26 cellular contexts compared by ENCODE assay signal in the genomic region with DNA sequence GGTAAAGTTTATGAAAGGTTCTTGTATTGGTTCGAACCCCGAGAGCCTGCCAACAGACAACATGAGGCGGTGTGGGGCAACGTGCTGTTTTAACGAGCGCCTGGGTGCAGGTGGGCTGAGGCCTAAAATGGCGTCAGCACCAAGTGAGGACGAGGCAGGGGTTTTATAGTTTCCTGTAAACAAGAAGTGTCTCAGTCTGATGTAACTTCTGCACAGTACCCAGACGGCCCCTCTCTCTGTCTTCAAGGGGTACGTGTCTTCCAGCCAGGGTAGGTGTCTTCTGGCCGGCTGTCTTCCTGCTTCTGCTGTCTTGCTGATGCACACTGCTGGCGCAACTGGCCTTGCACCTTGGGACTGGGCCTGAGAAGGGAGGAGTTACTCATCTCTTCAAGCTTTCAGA. TPM values are rescaled to one million over a fixed set of nuclear protein-coding genes. Genes with fewer than 3 reads are reported as not detected.
DNase-seq lines count a peak whose midpoint lies in the region; ATAC-seq and TF ChIP-seq lines count a peak whose summit lies in the region.
"Had no signal": no experiment of that assay in that cellular context is flagged by ENCODE, and none has a peak within 500 bp of the region (broad histone marks: within the 10 kb centered on the region; RNA-seq: fewer than 3 reads in every experiment).

No MANE protein-coding gene starts in this region.

- H3K36me3 ChIP-seq in upper lobe of right lung, result no peaks in the 10 kb centered on the region
- H3K36me3 ChIP-seq: lower lobe of right lung, ovary had no signal

- no peaks in the 10 kb centered on the region for H3K27me3 ChIP-seq in upper lobe of right lung
- H3K27me3 ChIP-seq: ovary had no signal

- peak overlapping the region; percentile 89 for H3K27ac Mint-ChIP-seq in activated naive CD4-positive, alpha-beta T cell treated with anti-CD3 and anti-CD28 coated beads, Interleukin-2, amount 50 U/mL, for 24 hours
- peak overlapping the region; percentile 84 for H3K27ac Mint-ChIP-seq in activated naive CD8-positive, alpha-beta T cell treated with anti-CD3 and anti-CD28 coated beads for 36 hours
- H3K27ac Mint-ChIP-seq in osteocyte (ENCODE audit: unreplicated experiment), result no peak overlapping the region
- H3K27ac Mint-ChIP-seq: activated T-helper 1 cell treated with anti-CD3 and anti-CD28 coated beads, Interleukin-12 subunit alpha, Interleukin-12 subunit beta, Interleukin-2, Interleukin-4 antibody, amounts not matched to agents 30 ng/mL and 10 ng/mL and 1 ng/mL, durations not matched to agents 14 hours and 24 hours and 36 hours; T-helper 2 cell treated with Interferon-gamma antibody and Interleukin-4, amounts not matched to agents 5 μg/mL and 100 μg/mL, for 36 hours had no signal

- H3K9me3 ChIP-seq in upper lobe of right lung, result no peaks in the 10 kb centered on the region
- H3K9me3 ChIP-seq: lower lobe of right lung, ovary had no signal

- peaks cover 61% of the 10 kb centered on the region for H3K4me1 Mint-ChIP-seq in activated naive CD4-positive, alpha-beta T cell treated with anti-CD3 and anti-CD28 coated beads, Interleukin-2, amount 50 U/mL, for 24 hours
- H3K4me1 Mint-ChIP-seq in activated naive CD8-positive, alpha-beta T cell treated with anti-CD3 and anti-CD28 coated beads for 36 hours, result peaks cover 49% of the 10 kb centered on the region
- peaks cover 22% of the 10 kb centered on the region for H3K4me1 Mint-ChIP-seq in osteocyte (ENCODE audit: unreplicated experiment)

- H3K4me3 ChIP-seq in upper lobe of right lung, result no peak overlapping the region
- H3K4me3 ChIP-seq: K562, lower lobe of right lung, ovary, SK-N-MC had no signal

- H3K4me1 ChIP-seq in upper lobe of right lung, result peaks cover 23% of the 10 kb centered on the region

- H3K27ac ChIP-seq in upper lobe of right lung, result no peak overlapping the region
- H3K27ac ChIP-seq: C4-2B, epithelial cell of prostate, lower lobe of right lung, ovary, SK-N-MC had no signal

- TF ChIP-seq CTCF in osteocyte (IDR thresholded peaks at IDR 0.05) (no peak), upper lobe of right lung (IDR thresholded peaks at IDR 0.05) (no peak)

- no peak for ATAC-seq in upper lobe of right lung
- ATAC-seq in HG03097 (IDR thresholded peaks at IDR 0.05; ENCODE audit: low FRiP score, unreplicated experiment), result no peak
- ATAC-seq: K562, lower lobe of right lung, right cardiac atrium had no signal

- H3K27me3 Mint-ChIP-seq in activated naive CD4-positive, alpha-beta T cell treated with anti-CD3 and anti-CD28 coated beads, Interleukin-2, amount 50 U/mL, for 24 hours, result no peaks in the 10 kb centered on the region
- no peaks in the 10 kb centered on the region for H3K27me3 Mint-ChIP-seq in activated naive CD8-positive, alpha-beta T cell treated with anti-CD3 and anti-CD28 coated beads for 36 hours
- H3K27me3 Mint-ChIP-seq in osteocyte (ENCODE audit: unreplicated experiment), result peaks cover 28% of the 10 kb centered on the region

- no peaks in the 10 kb centered on the region for H3K9me3 Mint-ChIP-seq in activated naive CD4-positive, alpha-beta T cell treated with anti-CD3 and anti-CD28 coated beads, Interleukin-2, amount 50 U/mL, for 24 hours
- peaks cover 6% of the 10 kb centered on the region for H3K9me3 Mint-ChIP-seq in activated naive CD8-positive, alpha-beta T cell treated with anti-CD3 and anti-CD28 coated beads for 36 hours
- no peaks in the 10 kb centered on the region for H3K9me3 Mint-ChIP-seq in osteocyte (ENCODE audit: unreplicated experiment)
- H3K9me3 Mint-ChIP-seq: activated T-helper 1 cell treated with anti-CD3 and anti-CD28 coated beads, Interleukin-12 subunit alpha, Interleukin-12 subunit beta, Interleukin-2, Interleukin-4 antibody, amounts not matched to agents 30 ng/mL and 10 ng/mL and 1 ng/mL, durations not matched to agents 14 hours and 24 hours and 36 hours; T-helper 2 cell treated with Interferon-gamma antibody and Interleukin-4, amounts not matched to agents 5 μg/mL and 100 μg/mL, for 36 hours had no signal

- no peaks in the 10 kb centered on the region for H3K36me3 Mint-ChIP-seq in activated naive CD4-positive, alpha-beta T cell treated with anti-CD3 and anti-CD28 coated beads, Interleukin-2, amount 50 U/mL, for 24 hours
- H3K36me3 Mint-ChIP-seq in activated naive CD8-positive, alpha-beta T cell treated with anti-CD3 and anti-CD28 coated beads for 36 hours, result peaks cover 17% of the 10 kb centered on the region
- no peaks in the 10 kb centered on the region for H3K36me3 Mint-ChIP-seq in osteocyte (ENCODE audit: unreplicated experiment)

- peak overlapping the region; percentile 24 for H3K4me3 Mint-ChIP-seq in activated naive CD4-positive, alpha-beta T cell treated with anti-CD3 and anti-CD28 coated beads, Interleukin-2, amount 50 U/mL, for 24 hours
- H3K4me3 Mint-ChIP-seq in activated naive CD8-positive, alpha-beta T cell treated with anti-CD3 and anti-CD28 coated beads for 36 hours, result peak overlapping the region; percentile 85
- H3K4me3 Mint-ChIP-seq in osteocyte (ENCODE audit: unreplicated experiment), result peak overlapping the region; percentile 7
- H3K4me3 Mint-ChIP-seq: activated T-helper 1 cell treated with anti-CD3 and anti-CD28 coated beads, Interleukin-12 subunit alpha, Interleukin-12 subunit beta, Interleukin-2, Interleukin-4 antibody, amounts not matched to agents 30 ng/mL and 10 ng/mL and 1 ng/mL, durations not matched to agents 14 hours and 24 hours and 36 hours; T-helper 2 cell treated with Interferon-gamma antibody and Interleukin-4, amounts not matched to agents 5 μg/mL and 100 μg/mL, for 36 hours had no signal

- intact Hi-C loops in upper lobe of right lung (cut with DNase I), result no loop called here

- DNase-seq in activated naive CD4-positive, alpha-beta T cell (lab: John Stamatoyannopoulos, UW), result no peak
- DNase-seq in NOMO-1 treated with DMSO at 0.1 percent for 48 hours (lab: John Stamatoyannopoulos, UW; ENCODE audit: unreplicated experiment) (peak; percentile 57), osteocyte (ENCODE audit: extremely low spot score, unreplicated experiment) (no peak), upper lobe of right lung (no peak), medulla oblongata (ENCODE audit: extremely low spot score) (no peak)
- peak; percentile 18 for DNase-seq in activated naive CD8-positive, alpha-beta T cell treated with anti-CD3 and anti-CD28 coated beads for 36 hours
- DNase-seq: activated CD4-positive, CD25-positive, alpha-beta regulatory T cell; amygdala; foreskin fibroblast; GF-D8; GOT3; lower lobe of right lung; NCI-H187; NCI-H774; ovary had no signal

RNA-seq across cellular contexts. Expression of a gene that starts 2.7 kb away (rescaled TPM):
- 10 to 100 TPM; 18.6 to 18.7 TPM for total RNA-seq in activated naive CD8-positive, alpha-beta T cell treated with anti-CD3 and anti-CD28 coated beads for 36 hours
- total RNA-seq in osteocyte (72.6 and 74.1 TPM in 2 replicates), upper lobe of right lung (26.8 TPM)

RNA-seq across cellular contexts. Expression of a gene that starts 31.2 kb away (rescaled TPM):
- total RNA-seq in activated naive CD8-positive, alpha-beta T cell treated with anti-CD3 and anti-CD28 coated beads for 36 hours, result not detected
- total RNA-seq in osteocyte (59.7 and 66.6 TPM in 2 replicates), upper lobe of right lung (30.6 TPM)
- total RNA-seq: A673; activated T-helper 1 cell treated with anti-CD3 and anti-CD28 coated beads, Interleukin-12 subunit alpha, Interleukin-12 subunit beta, Interleukin-2, Interleukin-4 antibody, amounts not matched to agents 30 ng/mL and 10 ng/mL and 1 ng/mL, durations not matched to agents 14 hours and 24 hours and 36 hours; dermis microvascular lymphatic vessel endothelial cell; K562 had no signal

Comparison
In these comparisons a context has a peak if more than half of its experiments do, and no peak if none do; other contexts are left out.
1. H3K4me3 Mint-ChIP-seq: peak in every context shown above with its lines; median percentile 85 in activated naive CD8-positive, alpha-beta T cell treated with anti-CD3 and anti-CD28 coated beads for 36 hours; 24 in activated naive CD4-positive, alpha-beta T cell treated with anti-CD3 and anti-CD28 coated beads, Interleukin-2, amount 50 U/mL, for 24 hours; 7 in osteocyte.
2. DNase-seq: peak in NOMO-1 treated with DMSO at 0.1 percent for 48 hours (single experiment) and activated naive CD8-positive, alpha-beta T cell treated with anti-CD3 and anti-CD28 coated beads for 36 hours (single experiment); none in activated naive CD4-positive, alpha-beta T cell (0 of 4), osteocyte (single experiment), upper lobe of right lung (single experiment) and medulla oblongata (single experiment).
3. RNA of a gene that starts 31.2 kb away (total RNA-seq): 59.7 to 66.6 TPM in osteocyte and 30.6 TPM in upper lobe of right lung (single experiment); not detected in activated naive CD8-positive, alpha-beta T cell treated with anti-CD3 and anti-CD28 coated beads for 36 hours; every median in the first group is over 10 times any median in the second.